Comparison of ENCODE assay signal across 1 cellular context in the genomic region with DNA sequence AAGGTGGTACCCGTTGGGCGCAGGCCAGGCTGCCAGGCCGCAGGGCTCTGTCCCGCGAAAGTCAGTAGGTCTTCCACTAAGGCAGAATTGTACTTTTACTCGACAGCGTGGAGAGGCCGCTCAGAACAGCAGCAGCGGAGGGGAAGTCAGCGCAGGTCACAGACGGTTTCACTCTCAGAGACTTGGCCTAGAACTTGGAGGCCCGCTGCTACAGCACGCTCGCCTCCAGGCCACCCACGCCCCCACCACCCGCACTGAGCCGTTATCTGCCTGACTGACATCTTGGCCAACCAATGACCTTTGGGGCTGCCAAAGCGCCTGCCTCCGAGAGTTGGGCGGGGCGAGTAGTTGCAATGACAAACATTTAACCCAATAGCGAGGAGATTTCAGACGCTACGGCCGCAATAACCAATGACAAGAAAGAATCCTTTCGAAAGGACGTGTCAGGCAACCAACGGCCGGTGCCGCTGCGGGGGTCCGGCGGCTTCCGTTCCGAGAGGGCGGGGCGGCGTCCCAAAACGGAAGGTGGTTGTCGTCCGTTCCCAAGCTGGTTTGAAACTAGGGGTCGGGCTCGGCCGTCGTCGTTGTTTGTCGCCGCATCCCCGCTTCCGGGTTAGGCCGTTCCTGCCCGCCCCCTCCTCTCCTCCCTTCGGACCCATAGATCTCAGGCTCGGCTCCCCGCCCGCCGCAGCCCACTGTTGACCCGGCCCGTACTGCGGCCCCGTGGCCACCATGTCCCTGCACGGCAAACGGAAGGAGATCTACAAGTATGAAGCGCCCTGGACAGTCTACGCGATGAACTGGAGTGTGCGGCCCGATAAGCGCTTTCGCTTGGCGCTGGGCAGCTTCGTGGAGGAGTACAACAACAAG.
TF ChIP-seq lines count a peak whose summit lies in the region.

A gene with protein sequence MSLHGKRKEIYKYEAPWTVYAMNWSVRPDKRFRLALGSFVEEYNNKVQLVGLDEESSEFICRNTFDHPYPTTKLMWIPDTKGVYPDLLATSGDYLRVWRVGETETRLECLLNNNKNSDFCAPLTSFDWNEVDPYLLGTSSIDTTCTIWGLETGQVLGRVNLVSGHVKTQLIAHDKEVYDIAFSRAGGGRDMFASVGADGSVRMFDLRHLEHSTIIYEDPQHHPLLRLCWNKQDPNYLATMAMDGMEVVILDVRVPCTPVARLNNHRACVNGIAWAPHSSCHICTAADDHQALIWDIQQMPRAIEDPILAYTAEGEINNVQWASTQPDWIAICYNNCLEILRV (plus strand): TSS at position 532 of the 870 bp plus-strand sequence. CDS start 201 bp downstream, at position 733.

TF ChIP-seq in HepG2, 621 proteins besides CTCF, POLR2A, EP300 and RAD21 (continued from another document and continues in another):
- TF ChIP-seq, protein P1, sequence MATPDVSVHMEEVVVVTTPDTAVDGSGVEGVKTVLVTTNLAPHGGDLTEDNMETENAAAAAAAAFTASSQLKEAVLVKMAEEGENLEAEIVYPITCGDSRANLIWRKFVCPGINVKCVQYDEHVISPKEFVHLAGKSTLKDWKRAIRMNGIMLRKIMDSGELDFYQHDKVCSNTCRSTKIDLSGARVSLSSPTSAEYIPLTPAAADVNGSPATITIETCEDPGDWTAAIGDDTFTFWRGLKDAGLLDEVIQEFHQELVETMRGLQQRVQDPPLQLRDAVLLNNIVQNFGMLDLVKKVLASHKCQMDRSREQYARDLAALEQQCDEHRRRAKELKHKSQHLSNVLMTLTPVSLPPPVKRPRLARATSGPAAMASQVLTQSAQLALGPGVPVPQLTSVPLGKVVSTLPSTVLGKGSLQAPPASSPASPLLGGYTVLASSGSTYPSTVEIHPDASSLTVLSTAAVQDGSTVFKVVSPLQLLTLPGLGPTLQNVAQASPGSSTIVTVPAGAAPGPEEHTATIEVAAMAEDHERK (CRISPR knock-in tag; IDR thresholded peaks at IDR 0.05; ENCODE audit: low read depth), result peak; percentile 65; the same call in 1 of the 2 replicates
- TF ChIP-seq SMARCE1 (IDR thresholded peaks at IDR 0.05; ENCODE audit: borderline replicate concordance), result no peak
- TF ChIP-seq ARID2 (CRISPR knock-in tag; IDR thresholded peaks at IDR 0.05; ENCODE audit: borderline replicate concordance), result peak; percentile 96; the same call in 1 of the 2 replicates
- TF ChIP-seq CHD4 (IDR thresholded peaks at IDR 0.05; ENCODE audit: borderline replicate concordance, low read length), result no peak
- no peak for TF ChIP-seq PAF1 (CRISPR knock-in tag; IDR thresholded peaks at IDR 0.05)
- no peak for TF ChIP-seq ZNF20 (CRISPR knock-in tag; IDR thresholded peaks at IDR 0.05)
- peak; percentile 57 for TF ChIP-seq ZNF616 (CRISPR knock-in tag; IDR thresholded peaks at IDR 0.05; ENCODE audit: low read depth)
- TF ChIP-seq, protein P2, sequence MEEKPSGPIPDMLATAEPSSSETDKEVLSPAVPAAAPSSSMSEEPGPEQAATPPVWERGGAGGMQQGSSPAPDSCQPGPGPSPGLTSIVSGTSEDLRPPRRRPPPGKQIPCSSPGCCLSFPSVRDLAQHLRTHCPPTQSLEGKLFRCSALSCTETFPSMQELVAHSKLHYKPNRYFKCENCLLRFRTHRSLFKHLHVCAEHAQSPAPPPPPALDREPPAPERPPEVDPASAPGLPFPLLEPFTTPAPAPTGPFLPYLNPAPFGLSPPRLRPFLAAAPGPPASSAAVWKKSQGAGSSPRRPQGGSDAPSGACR (CRISPR knock-in tag; IDR thresholded peaks at IDR 0.05), result peak; percentile 72; the same call in 1 of the 2 replicates
- no peak for TF ChIP-seq ZEB1 (IDR thresholded peaks at IDR 0.05; ENCODE audit: insufficient replicate concordance, low read depth)
- TF ChIP-seq, protein P3, sequence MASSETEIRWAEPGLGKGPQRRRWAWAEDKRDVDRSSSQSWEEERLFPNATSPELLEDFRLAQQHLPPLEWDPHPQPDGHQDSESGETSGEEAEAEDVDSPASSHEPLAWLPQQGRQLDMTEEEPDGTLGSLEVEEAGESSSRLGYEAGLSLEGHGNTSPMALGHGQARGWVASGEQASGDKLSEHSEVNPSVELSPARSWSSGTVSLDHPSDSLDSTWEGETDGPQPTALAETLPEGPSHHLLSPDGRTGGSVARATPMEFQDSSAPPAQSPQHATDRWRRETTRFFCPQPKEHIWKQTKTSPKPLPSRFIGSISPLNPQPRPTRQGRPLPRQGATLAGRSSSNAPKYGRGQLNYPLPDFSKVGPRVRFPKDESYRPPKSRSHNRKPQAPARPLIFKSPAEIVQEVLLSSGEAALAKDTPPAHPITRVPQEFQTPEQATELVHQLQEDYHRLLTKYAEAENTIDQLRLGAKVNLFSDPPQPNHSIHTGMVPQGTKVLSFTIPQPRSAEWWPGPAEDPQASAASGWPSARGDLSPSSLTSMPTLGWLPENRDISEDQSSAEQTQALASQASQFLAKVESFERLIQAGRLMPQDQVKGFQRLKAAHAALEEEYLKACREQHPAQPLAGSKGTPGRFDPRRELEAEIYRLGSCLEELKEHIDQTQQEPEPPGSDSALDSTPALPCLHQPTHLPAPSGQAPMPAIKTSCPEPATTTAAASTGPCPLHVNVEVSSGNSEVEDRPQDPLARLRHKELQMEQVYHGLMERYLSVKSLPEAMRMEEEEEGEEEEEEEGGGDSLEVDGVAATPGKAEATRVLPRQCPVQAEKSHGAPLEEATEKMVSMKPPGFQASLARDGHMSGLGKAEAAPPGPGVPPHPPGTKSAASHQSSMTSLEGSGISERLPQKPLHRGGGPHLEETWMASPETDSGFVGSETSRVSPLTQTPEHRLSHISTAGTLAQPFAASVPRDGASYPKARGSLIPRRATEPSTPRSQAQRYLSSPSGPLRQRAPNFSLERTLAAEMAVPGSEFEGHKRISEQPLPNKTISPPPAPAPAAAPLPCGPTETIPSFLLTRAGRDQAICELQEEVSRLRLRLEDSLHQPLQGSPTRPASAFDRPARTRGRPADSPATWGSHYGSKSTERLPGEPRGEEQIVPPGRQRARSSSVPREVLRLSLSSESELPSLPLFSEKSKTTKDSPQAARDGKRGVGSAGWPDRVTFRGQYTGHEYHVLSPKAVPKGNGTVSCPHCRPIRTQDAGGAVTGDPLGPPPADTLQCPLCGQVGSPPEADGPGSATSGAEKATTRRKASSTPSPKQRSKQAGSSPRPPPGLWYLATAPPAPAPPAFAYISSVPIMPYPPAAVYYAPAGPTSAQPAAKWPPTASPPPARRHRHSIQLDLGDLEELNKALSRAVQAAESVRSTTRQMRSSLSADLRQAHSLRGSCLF (CRISPR knock-in tag; IDR thresholded peaks at IDR 0.05; ENCODE audit: borderline replicate concordance), result peak; percentile 90; the same call in 1 of the 2 replicates
- peak; percentile 47; the same call in 1 of the 2 replicates for TF ChIP-seq HDAC2 (CRISPR knock-in tag; IDR thresholded peaks at IDR 0.05)
- TF ChIP-seq ZNF644 (CRISPR knock-in tag; IDR thresholded peaks at IDR 0.05; ENCODE audit: low read depth), result no peak
- no peak for TF ChIP-seq MBD4 (IDR thresholded peaks at IDR 0.05; ENCODE audit: borderline replicate concordance, low read length)
- TF ChIP-seq, protein P4, sequence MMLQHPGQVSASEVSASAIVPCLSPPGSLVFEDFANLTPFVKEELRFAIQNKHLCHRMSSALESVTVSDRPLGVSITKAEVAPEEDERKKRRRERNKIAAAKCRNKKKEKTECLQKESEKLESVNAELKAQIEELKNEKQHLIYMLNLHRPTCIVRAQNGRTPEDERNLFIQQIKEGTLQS (CRISPR knock-in tag; IDR thresholded peaks at IDR 0.05), result peak; percentile 48; the same call in 1 of the 2 replicates
- no peak for TF ChIP-seq CHCHD3 (CRISPR knock-in tag; IDR thresholded peaks at IDR 0.05)
- peak; percentile 84; the same call in 1 of the 2 replicates for TF ChIP-seq ZIK1 (CRISPR knock-in tag; IDR thresholded peaks at IDR 0.05; ENCODE audit: borderline replicate concordance, low read depth)
- 0 out of 2 replicates have a peak, but pooled peaks have one; percentile 62 for TF ChIP-seq ZSCAN25 (CRISPR knock-in tag; IDR thresholded peaks at IDR 0.05)
- TF ChIP-seq PHF8 (CRISPR knock-in tag; IDR thresholded peaks at IDR 0.05), result peak; percentile 97
- TF ChIP-seq CBX5 (CRISPR knock-in tag; IDR thresholded peaks at IDR 0.05; ENCODE audit: borderline replicate concordance), result peak; percentile 72
- no peak for TF ChIP-seq HHEX (CRISPR knock-in tag; IDR thresholded peaks at IDR 0.05)
- TF ChIP-seq, protein P5, sequence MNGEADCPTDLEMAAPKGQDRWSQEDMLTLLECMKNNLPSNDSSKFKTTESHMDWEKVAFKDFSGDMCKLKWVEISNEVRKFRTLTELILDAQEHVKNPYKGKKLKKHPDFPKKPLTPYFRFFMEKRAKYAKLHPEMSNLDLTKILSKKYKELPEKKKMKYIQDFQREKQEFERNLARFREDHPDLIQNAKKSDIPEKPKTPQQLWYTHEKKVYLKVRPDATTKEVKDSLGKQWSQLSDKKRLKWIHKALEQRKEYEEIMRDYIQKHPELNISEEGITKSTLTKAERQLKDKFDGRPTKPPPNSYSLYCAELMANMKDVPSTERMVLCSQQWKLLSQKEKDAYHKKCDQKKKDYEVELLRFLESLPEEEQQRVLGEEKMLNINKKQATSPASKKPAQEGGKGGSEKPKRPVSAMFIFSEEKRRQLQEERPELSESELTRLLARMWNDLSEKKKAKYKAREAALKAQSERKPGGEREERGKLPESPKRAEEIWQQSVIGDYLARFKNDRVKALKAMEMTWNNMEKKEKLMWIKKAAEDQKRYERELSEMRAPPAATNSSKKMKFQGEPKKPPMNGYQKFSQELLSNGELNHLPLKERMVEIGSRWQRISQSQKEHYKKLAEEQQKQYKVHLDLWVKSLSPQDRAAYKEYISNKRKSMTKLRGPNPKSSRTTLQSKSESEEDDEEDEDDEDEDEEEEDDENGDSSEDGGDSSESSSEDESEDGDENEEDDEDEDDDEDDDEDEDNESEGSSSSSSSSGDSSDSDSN (CRISPR knock-in tag; IDR thresholded peaks at IDR 0.05), result peak; percentile 91
- peak; percentile 90; the same call in 1 of the 2 replicates for TF ChIP-seq TMF1 (CRISPR knock-in tag; IDR thresholded peaks at IDR 0.05; ENCODE audit: low read depth)
- peak; percentile 75; the same call in 1 of the 2 replicates for TF ChIP-seq DR1 (CRISPR knock-in tag; IDR thresholded peaks at IDR 0.05)
- TF ChIP-seq, protein P6, sequence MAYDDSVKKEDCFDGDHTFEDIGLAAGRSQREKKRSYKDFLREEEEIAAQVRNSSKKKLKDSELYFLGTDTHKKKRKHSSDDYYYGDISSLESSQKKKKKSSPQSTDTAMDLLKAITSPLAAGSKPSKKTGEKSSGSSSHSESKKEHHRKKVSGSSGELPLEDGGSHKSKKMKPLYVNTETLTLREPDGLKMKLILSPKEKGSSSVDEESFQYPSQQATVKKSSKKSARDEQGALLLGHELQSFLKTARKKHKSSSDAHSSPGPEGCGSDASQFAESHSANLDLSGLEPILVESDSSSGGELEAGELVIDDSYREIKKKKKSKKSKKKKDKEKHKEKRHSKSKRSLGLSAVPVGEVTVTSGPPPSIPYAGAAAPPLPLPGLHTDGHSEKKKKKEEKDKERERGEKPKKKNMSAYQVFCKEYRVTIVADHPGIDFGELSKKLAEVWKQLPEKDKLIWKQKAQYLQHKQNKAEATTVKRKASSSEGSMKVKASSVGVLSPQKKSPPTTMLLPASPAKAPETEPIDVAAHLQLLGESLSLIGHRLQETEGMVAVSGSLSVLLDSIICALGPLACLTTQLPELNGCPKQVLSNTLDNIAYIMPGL (CRISPR knock-in tag; IDR thresholded peaks at IDR 0.05; ENCODE audit: borderline replicate concordance in 1 of 2, low read depth in 1 of 2), result peak; percentile 70 to 97
- TF ChIP-seq HMG20B (CRISPR knock-in tag; conservative IDR thresholded peaks at IDR 0.05), result peak; percentile 52; the same call in 1 of the 2 replicates
- TF ChIP-seq ZNF337 (CRISPR knock-in tag; IDR thresholded peaks at IDR 0.05; ENCODE audit: borderline replicate concordance, low read depth), result peak; percentile 69; the same call in 1 of the 2 replicates
- TF ChIP-seq ZNF12 (CRISPR knock-in tag; IDR thresholded peaks at IDR 0.05), result peak; percentile 46
- TF ChIP-seq ZNF713 (CRISPR knock-in tag; IDR thresholded peaks at IDR 0.05), result no peak; the same call in 1 of the 2 replicates
- TF ChIP-seq, protein P7, sequence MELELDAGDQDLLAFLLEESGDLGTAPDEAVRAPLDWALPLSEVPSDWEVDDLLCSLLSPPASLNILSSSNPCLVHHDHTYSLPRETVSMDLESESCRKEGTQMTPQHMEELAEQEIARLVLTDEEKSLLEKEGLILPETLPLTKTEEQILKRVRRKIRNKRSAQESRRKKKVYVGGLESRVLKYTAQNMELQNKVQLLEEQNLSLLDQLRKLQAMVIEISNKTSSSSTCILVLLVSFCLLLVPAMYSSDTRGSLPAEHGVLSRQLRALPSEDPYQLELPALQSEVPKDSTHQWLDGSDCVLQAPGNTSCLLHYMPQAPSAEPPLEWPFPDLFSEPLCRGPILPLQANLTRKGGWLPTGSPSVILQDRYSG (CRISPR knock-in tag; IDR thresholded peaks at IDR 0.05), result peak; percentile 88
- TF ChIP-seq ZKSCAN8 (CRISPR knock-in tag; IDR thresholded peaks at IDR 0.05; ENCODE audit: borderline replicate concordance), result peak; percentile 26; the same call in 1 of the 2 replicates
- peak; percentile 83; the same call in 1 of the 2 replicates for TF ChIP-seq ZNF430 (CRISPR knock-in tag; IDR thresholded peaks at IDR 0.05)
- TF ChIP-seq ZFYVE20 (CRISPR knock-in tag; IDR thresholded peaks at IDR 0.05; ENCODE audit: borderline replicate concordance, low read depth), result no peak
- 0 out of 2 replicates have a peak, but pooled peaks have one; percentile 59 for TF ChIP-seq ZNF138 (CRISPR knock-in tag; IDR thresholded peaks at IDR 0.05; ENCODE audit: low read depth)
- TF ChIP-seq JARID2 (CRISPR knock-in tag; IDR thresholded peaks at IDR 0.05; ENCODE audit: insufficient replicate concordance), result peak; percentile 65
- TF ChIP-seq HOXA9 (CRISPR knock-in tag; IDR thresholded peaks at IDR 0.05; ENCODE audit: borderline replicate concordance), result no peak
- TF ChIP-seq ZFP36L1 (CRISPR knock-in tag; IDR thresholded peaks at IDR 0.05), result peak; percentile 45; the same call in 1 of the 2 replicates
- peak; percentile 26 for TF ChIP-seq ZNF205 (CRISPR knock-in tag; IDR thresholded peaks at IDR 0.05)
- TF ChIP-seq SOX5 (CRISPR knock-in tag; IDR thresholded peaks at IDR 0.05; ENCODE audit: borderline replicate concordance), result 0 out of 2 replicates have a peak, but pooled peaks have one; percentile 44
- TF ChIP-seq, protein P8, sequence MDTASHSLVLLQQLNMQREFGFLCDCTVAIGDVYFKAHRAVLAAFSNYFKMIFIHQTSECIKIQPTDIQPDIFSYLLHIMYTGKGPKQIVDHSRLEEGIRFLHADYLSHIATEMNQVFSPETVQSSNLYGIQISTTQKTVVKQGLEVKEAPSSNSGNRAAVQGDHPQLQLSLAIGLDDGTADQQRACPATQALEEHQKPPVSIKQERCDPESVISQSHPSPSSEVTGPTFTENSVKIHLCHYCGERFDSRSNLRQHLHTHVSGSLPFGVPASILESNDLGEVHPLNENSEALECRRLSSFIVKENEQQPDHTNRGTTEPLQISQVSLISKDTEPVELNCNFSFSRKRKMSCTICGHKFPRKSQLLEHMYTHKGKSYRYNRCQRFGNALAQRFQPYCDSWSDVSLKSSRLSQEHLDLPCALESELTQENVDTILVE (CRISPR knock-in tag; IDR thresholded peaks at IDR 0.05), result peak; percentile 82
- peak; percentile 76; the same call in 1 of the 2 replicates for TF ChIP-seq ZSCAN29 (CRISPR knock-in tag; conservative IDR thresholded peaks at IDR 0.05)
- no peak for TF ChIP-seq ZNF234 (CRISPR knock-in tag; conservative IDR thresholded peaks at IDR 0.05)
- peak; percentile 64; the same call in 1 of the 2 replicates for TF ChIP-seq ZNF354B (CRISPR knock-in tag; IDR thresholded peaks at IDR 0.05)
- no peak for TF ChIP-seq SETDB1 (CRISPR knock-in tag; IDR thresholded peaks at IDR 0.05; ENCODE audit: borderline replicate concordance)
- TF ChIP-seq ASH2L (IDR thresholded peaks at IDR 0.05; ENCODE audit: insufficient read length, low read depth, low read length), result peak; percentile 96
- TF ChIP-seq ZFAT (CRISPR knock-in tag; conservative IDR thresholded peaks at IDR 0.05), result peak; percentile 40; the same call in 1 of the 2 replicates
- peak; percentile 81; the same call in 2 of the 3 replicates for TF ChIP-seq MXI1 (IDR thresholded peaks at IDR 0.05; ENCODE audit: borderline replicate concordance, low read depth, low read length)
